9 cellular contexts compared by ENCODE assay signal in the genomic region with DNA sequence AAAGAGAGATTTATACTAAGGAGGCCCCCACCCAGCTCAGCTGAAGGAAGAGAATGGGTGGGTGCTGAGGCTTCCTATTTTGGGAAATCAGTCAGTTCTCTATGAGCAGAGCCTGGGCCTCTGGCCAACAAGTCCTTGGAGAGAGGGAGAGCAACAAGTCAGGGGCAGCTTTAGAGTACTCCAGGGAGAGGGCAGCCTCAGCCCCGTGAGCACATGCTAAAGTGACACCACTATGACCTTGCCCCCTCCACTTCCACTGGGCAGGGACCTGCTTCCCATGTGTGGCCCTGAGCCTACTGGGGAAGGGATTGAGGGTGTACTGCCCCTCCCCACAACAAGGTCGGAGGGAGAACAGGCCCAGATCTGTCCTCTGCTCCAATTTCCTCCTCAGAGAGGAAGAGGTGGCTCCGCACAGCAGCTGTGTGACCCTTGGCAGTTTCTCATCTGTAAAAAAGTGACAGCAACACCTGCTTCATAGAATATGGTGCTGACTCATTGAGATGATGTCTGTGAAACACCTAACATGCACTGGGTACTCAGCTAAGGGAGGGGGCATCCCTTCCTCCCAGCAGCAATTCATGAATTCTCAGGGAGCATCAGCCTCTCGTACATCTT.
DNase-seq lines count a peak whose midpoint lies in the region; ATAC-seq and TF ChIP-seq lines count a peak whose summit lies in the region.
"Had no signal": no experiment of that assay in that cellular context is flagged by ENCODE, and none has a peak within 500 bp of the region (broad histone marks: within the 10 kb centered on the region; RNA-seq: fewer than 3 reads in every experiment).

No MANE protein-coding gene starts in this region.

- no peaks in the 10 kb centered on the region for H3K36me3 Mint-ChIP-seq in activated CD4-positive, alpha-beta T cell treated with anti-CD3 and anti-CD28 coated beads for 36 hours (ENCODE audit: low read depth)

- intact Hi-C loops in activated CD4-positive, alpha-beta T cell treated with anti-CD3 and anti-CD28 coated beads for 36 hours (cut with DNase I, micrococcal nuclease), result no loop called here
- intact Hi-C loops in dorsolateral prefrontal cortex (cut with DNase I) (no loop called here), stomach (cut with DNase I; ENCODE audit: low total_unique reads) (no loop called here)

- H3K4me1 Mint-ChIP-seq in activated CD4-positive, alpha-beta T cell treated with anti-CD3 and anti-CD28 coated beads for 36 hours, result peaks cover 7% of the 10 kb centered on the region

- TF ChIP-seq CTCF in dorsolateral prefrontal cortex (IDR thresholded peaks at IDR 0.05 in 54 of 56, conservative IDR thresholded peaks at IDR 0.05 in 2 of 56; ENCODE audit: low read depth in 1 of 56, partially characterized antibody in 56 of 56) (no peak), stomach (IDR thresholded peaks at IDR 0.05) (no peak), omental fat pad (IDR thresholded peaks at IDR 0.05) (no peak)

- no peaks in the 10 kb centered on the region for H3K9me3 Mint-ChIP-seq in activated CD4-positive, alpha-beta T cell treated with anti-CD3 and anti-CD28 coated beads for 36 hours (ENCODE audit: low read depth)

- ATAC-seq in activated CD4-positive, alpha-beta T cell treated with anti-CD3 and anti-CD28 coated beads for 36 hours, result peak; percentile 47
- ATAC-seq in HG03442 (IDR thresholded peaks at IDR 0.05; ENCODE audit: unreplicated experiment) (peak; percentile 67), omental fat pad (ENCODE audit: low FRiP score) (no peak)

- WGBS in stomach, 5 donors, result 29 to 70% (median 52%) methylated on average over 3 to 4 of the region's 4 CpGs

- no peak for DNase-seq in activated CD4-positive, alpha-beta T cell treated with anti-CD3 and anti-CD28 coated beads for 36 hours
- DNase-seq in activated CD4-positive, alpha-beta T cell treated with anti-CD3 and anti-CD28 coated beads for 4 hours, result no peak
- no peak for DNase-seq in dorsolateral prefrontal cortex
- DNase-seq in stomach, result no peak
- no peak for DNase-seq in omental fat pad (ENCODE audit: low spot score)
- no peak for DNase-seq in hippocampal formation (lab: John Stamatoyannopoulos, UW)
- DNase-seq in NCI-H1436 (lab: John Stamatoyannopoulos, UW), result no peak

- no peaks in the 10 kb centered on the region for H3K9me3 ChIP-seq in stomach

- POLR2A ChIA-PET in activated CD4-positive, alpha-beta T cell treated with anti-CD3 and anti-CD28 coated beads for 36 hours (lab: Charles Lee), result no interaction called here

- no peaks in the 10 kb centered on the region for H3K27me3 Mint-ChIP-seq in activated CD4-positive, alpha-beta T cell treated with anti-CD3 and anti-CD28 coated beads for 36 hours

- H3K4me3 Mint-ChIP-seq in activated CD4-positive, alpha-beta T cell treated with anti-CD3 and anti-CD28 coated beads for 36 hours, result no peak overlapping the region

- H3K4me3 ChIP-seq in dorsolateral prefrontal cortex (no peak overlapping the region), stomach (no peak overlapping the region)

- CTCF ChIA-PET in activated CD4-positive, alpha-beta T cell treated with anti-CD3 and anti-CD28 coated beads for 36 hours (lab: Charles Lee), result interaction anchor here (0.9 kb wide), 1 partner anchor 10 kb away, joined by 3 read pairs; no protein-coding TSS in a partner anchor

- no peaks in the 10 kb centered on the region for H3K36me3 ChIP-seq in stomach

- peaks cover 67 to 94% (median 84%) of the 10 kb centered on the region in 4 donors for H3K4me1 ChIP-seq in stomach

- H3K27ac Mint-ChIP-seq in activated CD4-positive, alpha-beta T cell treated with anti-CD3 and anti-CD28 coated beads for 36 hours, result no peak overlapping the region

- no peak for TF ChIP-seq EP300 in stomach (IDR thresholded peaks at IDR 0.05)

- TF ChIP-seq POLR2A in stomach (IDR thresholded peaks at IDR 0.05), result no peak

- peak overlapping the region in 56 of 59 donors; percentile 4 to 98 (median 90) for H3K27ac ChIP-seq in dorsolateral prefrontal cortex
- peak overlapping the region in 4 of 5 donors; percentile 34 to 75 (median 62) for H3K27ac ChIP-seq in stomach
- H3K27ac ChIP-seq: C4-2B had no signal

- H3K27me3 ChIP-seq in dorsolateral prefrontal cortex (no peaks in the 10 kb centered on the region), stomach (no peaks in the 10 kb centered on the region)
